11 cellular contexts compared by ENCODE assay signal in the genomic region with DNA sequence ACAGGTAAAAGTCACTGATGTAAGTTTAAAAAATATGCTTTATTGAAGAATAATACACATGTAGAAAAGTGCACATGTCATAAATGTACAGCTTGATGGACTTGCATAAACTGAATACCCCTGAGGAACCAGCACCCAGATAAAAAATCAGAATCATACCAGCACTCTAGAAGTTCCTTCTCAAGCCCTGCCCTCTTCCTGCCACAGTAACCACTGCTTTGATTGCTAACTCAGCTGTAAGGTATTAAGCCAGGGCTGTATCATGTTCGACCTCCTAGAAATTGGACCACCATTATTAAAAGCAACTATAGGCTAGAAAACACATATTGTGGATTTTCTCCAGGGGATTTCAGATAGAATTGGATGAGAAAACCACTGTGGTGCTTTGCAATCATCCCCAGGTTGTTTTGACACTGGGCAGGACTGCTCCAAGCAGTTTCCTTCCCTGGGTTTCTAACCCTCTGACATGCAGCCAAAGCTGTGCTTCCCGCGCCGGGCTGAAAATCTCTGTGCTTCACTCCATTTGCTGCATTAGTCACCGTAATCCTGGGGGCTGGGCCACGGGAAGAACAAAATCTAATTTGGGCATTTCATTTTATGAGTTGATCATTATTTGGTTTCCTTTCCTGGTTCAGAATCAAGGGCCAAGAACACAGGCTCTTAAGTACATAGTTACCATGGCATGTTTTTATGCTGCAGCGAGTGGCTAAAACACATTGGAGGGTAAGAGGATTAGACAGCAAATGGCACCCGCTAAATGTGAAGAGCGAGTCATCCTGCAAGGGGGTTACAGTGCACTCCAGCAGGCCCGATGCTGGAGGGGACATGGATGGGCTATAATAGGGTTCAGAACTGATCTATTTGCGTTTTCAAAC.
A peak's percentile ranks its signal among the peaks of the same experiment; 100 is the strongest.
DNase-seq lines count a peak whose midpoint lies in the region; ATAC-seq, FAIRE-seq and TF ChIP-seq lines count a peak whose summit lies in the region.
"Had no signal": no experiment of that assay in that cellular context is flagged by ENCODE, and none has a peak within 500 bp of the region (broad histone marks: within the 10 kb centered on the region; RNA-seq: fewer than 3 reads in every experiment).

No MANE protein-coding gene starts in this region.

- peak overlapping the region; percentile 58; the same call in 1 of the 2 replicates for H3K4me2 ChIP-seq in MM.1S (ENCODE audit: low read depth, low read length)

- H3K79me2 ChIP-seq in MM.1S (ENCODE audit: low read length) = no peaks in the 10 kb centered on the region

- no peak overlapping the region for H3K9ac ChIP-seq in MM.1S (ENCODE audit: low read length)

- 82 to 89% methylated on average over 11 of the region's 11 CpGs for WGBS in testis, 2 donors

- peak overlapping the region; percentile 20; the same call in 1 of the 2 replicates for H2AFZ ChIP-seq in MM.1S (ENCODE audit: low read length)

- no peaks in the 10 kb centered on the region for H3K9me2 ChIP-seq in MM.1S (replicated peaks; ENCODE audit: insufficient read depth, low read length)

- intact Hi-C loops in testis (cut with DNase I; ENCODE audit: low total_unique reads) = no loop called here

- FAIRE-seq in D721Med (lab: Jason Lieb, UNC) = peak; percentile 38

- no peak overlapping the region for H3K27ac ChIP-seq in MM.1S (ENCODE audit: low read length)
- no peak overlapping the region for H3K27ac ChIP-seq in testis
- H3K27ac ChIP-seq: coronary artery had no signal

- H3K4me1 ChIP-seq in MM.1S (ENCODE audit: low read length) (peaks cover 16% of the 10 kb centered on the region), testis (no peaks in the 10 kb centered on the region)

- TF ChIP-seq CTCF in D721Med (IDR thresholded peaks at IDR 0.05; ENCODE audit: insufficient read depth, missing control alignments) (no peak), MM.1S (IDR thresholded peaks at IDR 0.05; ENCODE audit: low read length) (no peak), testis (IDR thresholded peaks at IDR 0.05) (no peak)

- H3K27me3 ChIP-seq in MM.1S (replicated peaks; ENCODE audit: insufficient read depth, low read length) = no peaks in the 10 kb centered on the region
- H3K27me3 ChIP-seq in testis = no peaks in the 10 kb centered on the region

- peak; percentile 77 for ATAC-seq in GM19324 (IDR thresholded peaks at IDR 0.05; ENCODE audit: low FRiP score, unreplicated experiment)
- ATAC-seq in HG03039 (IDR thresholded peaks at IDR 0.05; ENCODE audit: unreplicated experiment) = no peak

- TF ChIP-seq POLR2A in testis (IDR thresholded peaks at IDR 0.05) = no peak

- H4K20me1 ChIP-seq in MM.1S (ENCODE audit: insufficient read depth, low read length) = no peaks in the 10 kb centered on the region

- H3K9me3 ChIP-seq in MM.1S (replicated peaks; ENCODE audit: insufficient read depth, low read length) (no peaks in the 10 kb centered on the region), testis (no peaks in the 10 kb centered on the region)

- no peaks in the 10 kb centered on the region for H3F3A ChIP-seq in MM.1S (ENCODE audit: insufficient read depth, low read length)

- DNase-seq in D721Med (ENCODE audit: insufficient read length, low spot score) (no peak), MM.1S (peak; percentile 55), kidney tubule cell (ENCODE audit: low spot score) (peak; percentile 14), dedifferentiated amniotic fluid mesenchymal stem cell (ENCODE audit: extremely low spot score) (no peak), testis (no peak), putamen (ENCODE audit: low spot score) (no peak)
- DNase-seq: kidney glomerular epithelial cell, NCI-H2171 had no signal

- H3K36me3 ChIP-seq in MM.1S (replicated peaks; ENCODE audit: insufficient read depth, low read length) = no peaks in the 10 kb centered on the region
- H3K36me3 ChIP-seq in testis (ENCODE audit: low read depth, missing control alignments) = no peaks in the 10 kb centered on the region

- H3K4me3 ChIP-seq in MM.1S (ENCODE audit: low read length) (no peak overlapping the region), testis (no peak overlapping the region)
- H3K4me3 ChIP-seq: coronary artery had no signal

Comparison
In these comparisons a context has a peak if more than half of its experiments do, and no peak if none do; other contexts are left out.
1. DNase-seq: peak in MM.1S (single experiment) and kidney tubule cell (single experiment); none in D721Med (single experiment), dedifferentiated amniotic fluid mesenchymal stem cell (single experiment), testis (single experiment) and putamen (single experiment).